Comparison of ENCODE assay signal across 1 cellular context in the genomic region with DNA sequence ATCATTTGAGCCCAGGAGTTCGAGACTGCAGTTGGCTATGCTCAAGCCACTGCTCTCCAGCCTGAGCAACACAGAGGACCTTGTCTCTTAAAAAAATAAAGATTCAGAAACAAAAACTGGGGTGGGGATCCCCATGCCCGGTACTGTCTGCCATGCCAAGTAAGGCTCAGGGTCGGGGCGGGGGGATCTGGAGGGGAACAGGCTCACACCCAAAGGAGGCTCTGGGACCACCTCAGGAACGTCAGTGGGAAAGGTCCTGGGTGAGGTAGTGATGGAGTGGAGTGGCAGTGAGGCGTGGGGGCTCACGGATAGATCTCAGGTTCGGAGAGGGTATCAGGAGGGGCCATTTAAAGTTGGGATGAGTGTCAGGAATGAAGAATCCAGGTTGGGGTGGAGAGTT.
TF ChIP-seq lines count a peak whose summit lies in the region.

No MANE protein-coding gene starts in this region.

TF ChIP-seq in K562, 482 proteins besides CTCF, POLR2A, EP300 and RAD21:
- TF ChIP-seq ZNF589 (CRISPR knock-in tag; IDR thresholded peaks at IDR 0.05; ENCODE audit: low read depth), result no peak
